ENCODE assay signal across 1 cellular context in genomic region chr20:62236200-62236599, GRCh38.
A peak's percentile ranks its signal among the peaks of the same experiment; 100 is the strongest.
TF ChIP-seq lines count a peak whose summit lies in the region.

No MANE protein-coding gene starts in this region.

TF ChIP-seq in K562, 482 proteins besides CTCF, POLR2A, EP300 and RAD21:
- TF ChIP-seq SPI1 (IDR thresholded peaks at IDR 0.05; ENCODE audit: borderline replicate concordance, low read depth, low read length) (0 out of 2 replicates have a peak, but pooled peaks have one; percentile 15), BRF2 (IDR thresholded peaks at IDR 0.05; ENCODE audit: borderline replicate concordance, insufficient read depth, insufficient read length) (no peak), MED1 (CRISPR knock-in tag; IDR thresholded peaks at IDR 0.05; ENCODE audit: borderline replicate concordance) (no peak), SMAD3 (CRISPR knock-in tag; conservative IDR thresholded peaks at IDR 0.05) (no peak), CBX5 (IDR thresholded peaks at IDR 0.05; ENCODE audit: borderline replicate concordance, low read depth) (no peak), SIN3B (IDR thresholded peaks at IDR 0.05; ENCODE audit: low read depth) (no peak), MBD1 (CRISPR knock-in tag; IDR thresholded peaks at IDR 0.05) (no peak), YBX1 (IDR thresholded peaks at IDR 0.05) (no peak), NFIC (IDR thresholded peaks at IDR 0.05) (peak; percentile 45; the same call in 1 of the 2 replicates), SAP30 (IDR thresholded peaks at IDR 0.05; ENCODE audit: borderline replicate concordance, insufficient read depth, low read depth, low read length, poor library complexity, severe bottlenecking) (no peak), NFE2 (IDR thresholded peaks at IDR 0.05; ENCODE audit: low read depth) (no peak)
